ENCODE assay signal across 6 cellular contexts in the genomic region with DNA sequence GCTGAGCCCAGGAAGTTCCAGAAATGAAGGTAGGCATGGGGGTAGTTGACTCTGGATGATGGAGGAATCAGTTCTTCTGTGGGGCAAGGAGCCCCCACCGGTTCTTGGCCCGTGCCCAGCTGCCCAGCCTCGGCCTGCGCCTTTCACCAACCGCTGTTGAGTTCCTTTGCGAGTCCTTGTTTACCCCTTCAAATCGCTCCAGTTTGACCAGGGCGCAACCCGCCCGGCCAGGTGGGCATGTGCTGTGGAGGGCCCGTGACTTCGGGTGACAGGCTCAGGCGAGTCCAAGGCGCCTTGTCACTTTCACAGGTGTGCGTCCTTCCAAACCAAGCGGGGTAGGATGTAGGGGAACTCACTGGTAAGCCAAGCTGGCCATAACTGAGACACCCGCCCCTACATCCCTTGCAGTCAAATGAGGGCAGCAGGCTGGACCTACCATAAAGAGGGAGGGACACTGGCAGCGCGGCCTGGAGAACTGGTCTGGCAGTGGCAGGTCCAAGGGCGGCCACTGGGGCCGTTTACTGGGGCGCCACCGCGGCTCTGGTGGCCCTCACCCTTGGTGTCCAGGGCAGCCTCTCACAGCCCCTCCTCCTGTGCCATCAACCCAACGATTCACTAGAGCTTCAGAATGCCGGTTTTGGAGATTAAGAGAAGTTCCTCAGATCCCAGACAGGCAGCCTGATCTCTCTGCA.
"Had no signal": no experiment of that assay in that cellular context is flagged by ENCODE, and none has a peak within 500 bp of the region (broad histone marks: within the 10 kb centered on the region; RNA-seq: fewer than 3 reads in every experiment).

No MANE protein-coding gene starts in this region.

- H3K4me1 ChIP-seq: HAP-1 had no signal

- ATAC-seq: GM23338, HCT116, K562 had no signal

- H3K9me3 ChIP-seq: HAP-1 had no signal

- DNase-seq: HFFc6, IMR-90 had no signal

- H3K36me3 ChIP-seq: HAP-1 had no signal

- H3K4me3 ChIP-seq: GM23338, HAP-1, K562 had no signal
